In genomic region chr14:65433646-65434045, GRCh38 we compare ENCODE assay signal across 1 cellular context.
TF ChIP-seq lines count a peak whose summit lies in the region.

No MANE protein-coding gene starts in this region.

TF ChIP-seq in SK-N-SH, 30 proteins besides CTCF, POLR2A, EP300 and RAD21 (continued from another document):
- TF ChIP-seq ZBTB33 (IDR thresholded peaks at IDR 0.05; ENCODE audit: borderline replicate concordance, low read depth) (no peak), NRF1 (IDR thresholded peaks at IDR 0.05; ENCODE audit: low read depth, low read length) (no peak), EZH2phosphoT487 (IDR thresholded peaks at IDR 0.05; ENCODE audit: borderline replicate concordance, low read depth) (no peak), ELF1 (IDR thresholded peaks at IDR 0.05) (no peak), CHD2 (IDR thresholded peaks at IDR 0.05; ENCODE audit: low read length, partially characterized antibody) (no peak), GATA2 (CRISPR knock-in tag; IDR thresholded peaks at IDR 0.05) (no peak), PBX3 (IDR thresholded peaks at IDR 0.05) (no peak), IRF3 (IDR thresholded peaks at IDR 0.05; ENCODE audit: low read depth, low read length) (no peak)
